In genomic region chrX:97668126-97668525, GRCh38 we compare ENCODE assay signal across 20 cellular contexts.
DNase-seq lines count a peak whose midpoint lies in the region; ATAC-seq, FAIRE-seq and TF ChIP-seq lines count a peak whose summit lies in the region.
"Had no signal": no experiment of that assay in that cellular context is flagged by ENCODE, and none has a peak within 500 bp of the region (broad histone marks: within the 10 kb centered on the region; RNA-seq: fewer than 3 reads in every experiment).

No MANE protein-coding gene starts in this region.

- no peak overlapping the region for H3K9ac ChIP-seq in liver (ENCODE audit: low read depth in 1 of 2, low read length in 2 of 2)
- H3K9ac ChIP-seq: BLaER1 treated with 17β-estradiol and CSF1 and Interleukin-3, amounts not matched to agents 10 nM and 100 nM had no signal

- H3K36me3 ChIP-seq in liver (ENCODE audit: control insufficient read depth in 4 of 4, insufficient read depth in 3 of 4, low read depth in 1 of 4, low read length in 3 of 4) (no peaks in the 10 kb centered on the region), Peyer's patch (no peaks in the 10 kb centered on the region)
- H3K36me3 ChIP-seq: BLaER1 treated with 17β-estradiol and CSF1 and Interleukin-3, amounts not matched to agents 10 nM and 100 nM had no signal

- no peaks in the 10 kb centered on the region for H3K9me3 ChIP-seq in A549
- H3K9me3 ChIP-seq in liver (ENCODE audit: control insufficient read depth in 4 of 4, low read length in 3 of 4), result no peaks in the 10 kb centered on the region
- no peaks in the 10 kb centered on the region for H3K9me3 ChIP-seq in Peyer's patch
- H3K9me3 ChIP-seq: BLaER1 treated with 17β-estradiol and CSF1 and Interleukin-3, amounts not matched to agents 10 nM and 100 nM; Caco-2 had no signal

- TF ChIP-seq EP300 in A549 (IDR thresholded peaks at IDR 0.05), result no peak

- TF ChIP-seq RAD21 in A549 (conservative IDR thresholded peaks at IDR 0.05 in 1 of 2, IDR thresholded peaks at IDR 0.05 in 1 of 2) (no peak), liver (IDR thresholded peaks at IDR 0.05) (peak in 1 of 2 donors; percentile 33)

- ATAC-seq in A549 (no peak), left lobe of liver (peak; percentile 60)
- ATAC-seq: CD8-positive, alpha-beta T cell had no signal

- H3K27me3 ChIP-seq in liver (ENCODE audit: control insufficient read depth in 4 of 4, insufficient read depth in 4 of 4, low read length in 3 of 4) (no peaks in the 10 kb centered on the region), Peyer's patch (no peaks in the 10 kb centered on the region)

- CTCF ChIA-PET in A549 (lab: Yijun Ruan, JAX), result no interaction called here

- H3K27ac ChIP-seq in A549 (no peak overlapping the region), liver (ENCODE audit: low read depth in 1 of 2, low read length in 2 of 2) (no peak overlapping the region), Peyer's patch (no peak overlapping the region)
- H3K27ac ChIP-seq: 22Rv1; BLaER1 treated with 17β-estradiol and CSF1 and Interleukin-3, amounts not matched to agents 10 nM and 100 nM; C4-2B had no signal

- no peak overlapping the region for H3K4me2 ChIP-seq in A549
- H3K4me2 ChIP-seq: BLaER1 treated with 17β-estradiol and CSF1 and Interleukin-3, amounts not matched to agents 10 nM and 100 nM had no signal

- DNase-seq in A549 (ENCODE audit: low read depth in 1 of 2, low spot score in 1 of 2) (no peak), left lobe of liver (ENCODE audit: low spot score) (no peak), NCI-H526 (lab: John Stamatoyannopoulos, UW) (no peak), Peyer's patch (no peak)
- DNase-seq in activated CD4-positive, alpha-beta T cell treated with anti-CD3 and anti-CD28 coated beads for 48 hours, result no peak
- DNase-seq: AML-193; Caco-2; Calu3; CD4-positive, alpha-beta T cell; CD8-positive, alpha-beta T cell; DMS79 treated with DMSO at 0.1 percent for 48 hours; GF-D8 had no signal

- FAIRE-seq in A549 (lab: Jason Lieb, UNC), result peak; percentile 46
- FAIRE-seq: D721Med, G401.6, GM12891, GM19239 had no signal

- POLR2A ChIA-PET in A549 (lab: Yijun Ruan, JAX), result no interaction called here

- TF ChIP-seq CTCF in A549 (IDR thresholded peaks at IDR 0.05) (no peak), liver (IDR thresholded peaks at IDR 0.05; ENCODE audit: low read depth, low read length, missing input control) (no peak), Peyer's patch (IDR thresholded peaks at IDR 0.05) (no peak)

- no peaks in the 10 kb centered on the region for H3K4me1 ChIP-seq in A549
- peaks cover 5 to 23% (median 13%) of the 10 kb centered on the region in 4 donors for H3K4me1 ChIP-seq in liver (ENCODE audit: control insufficient read depth in 4 of 4, insufficient read depth in 4 of 4, low read length in 3 of 4)
- H3K4me1 ChIP-seq in Peyer's patch, result no peaks in the 10 kb centered on the region
- H3K4me1 ChIP-seq: BLaER1 treated with 17β-estradiol and CSF1 and Interleukin-3, amounts not matched to agents 10 nM and 100 nM; Caco-2 had no signal

- 12% methylated on average over 2 of the region's 2 CpGs for WGBS in A549 (ENCODE audit: missing lambda C conversion rate)
- WGBS in liver, result 37% methylated on average over 2 of the region's 2 CpGs

- TF ChIP-seq POLR2A in A549 (IDR thresholded peaks at IDR 0.05; ENCODE audit: low read length) (no peak), Peyer's patch (IDR thresholded peaks at IDR 0.05) (no peak)

- H3K4me3 ChIP-seq in A549, result no peak overlapping the region
- H3K4me3 ChIP-seq in liver (ENCODE audit: low read depth in 1 of 3, low read length in 3 of 3), result no peak overlapping the region
- no peak overlapping the region for H3K4me3 ChIP-seq in Peyer's patch
- H3K4me3 ChIP-seq: BLaER1 treated with 17β-estradiol and CSF1 and Interleukin-3, amounts not matched to agents 10 nM and 100 nM had no signal

TF ChIP-seq in A549, 52 proteins besides CTCF, POLR2A, EP300 and RAD21:
- TF ChIP-seq CEBPB (IDR thresholded peaks at IDR 0.05) (no peak), HMGXB4 (CRISPR knock-in tag; IDR thresholded peaks at IDR 0.05; ENCODE audit: borderline replicate concordance) (no peak), CBX8 (IDR thresholded peaks at IDR 0.05) (no peak), MYC (IDR thresholded peaks at IDR 0.05; ENCODE audit: borderline replicate concordance, low read length) (no peak), CBX2 (IDR thresholded peaks at IDR 0.05; ENCODE audit: borderline replicate concordance, low read depth) (no peak), BHLHE40 (IDR thresholded peaks at IDR 0.05; ENCODE audit: low read depth, low read length) (no peak), E2F6 (IDR thresholded peaks at IDR 0.05; ENCODE audit: borderline replicate concordance, low read depth) (no peak)
- TF ChIP-seq, protein P1, sequence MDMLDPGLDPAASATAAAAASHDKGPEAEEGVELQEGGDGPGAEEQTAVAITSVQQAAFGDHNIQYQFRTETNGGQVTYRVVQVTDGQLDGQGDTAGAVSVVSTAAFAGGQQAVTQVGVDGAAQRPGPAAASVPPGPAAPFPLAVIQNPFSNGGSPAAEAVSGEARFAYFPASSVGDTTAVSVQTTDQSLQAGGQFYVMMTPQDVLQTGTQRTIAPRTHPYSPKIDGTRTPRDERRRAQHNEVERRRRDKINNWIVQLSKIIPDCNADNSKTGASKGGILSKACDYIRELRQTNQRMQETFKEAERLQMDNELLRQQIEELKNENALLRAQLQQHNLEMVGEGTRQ (IDR thresholded peaks at IDR 0.05), result no peak

TF ChIP-seq in liver, 16 proteins besides CTCF, POLR2A, EP300 and RAD21:
- TF ChIP-seq SP1 (IDR thresholded peaks at IDR 0.05) (peak; percentile 52), FOXA2 (IDR thresholded peaks at IDR 0.05) (peak; percentile 69), NR2F2 (IDR thresholded peaks at IDR 0.05) (no peak), HNF4A (conservative IDR thresholded peaks at IDR 0.05) (peak; percentile 14 to 25), JUND (IDR thresholded peaks at IDR 0.05) (no peak)
- TF ChIP-seq, protein P2, sequence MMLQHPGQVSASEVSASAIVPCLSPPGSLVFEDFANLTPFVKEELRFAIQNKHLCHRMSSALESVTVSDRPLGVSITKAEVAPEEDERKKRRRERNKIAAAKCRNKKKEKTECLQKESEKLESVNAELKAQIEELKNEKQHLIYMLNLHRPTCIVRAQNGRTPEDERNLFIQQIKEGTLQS (IDR thresholded peaks at IDR 0.05), result no peak
